In genomic region chr20:15289337-15289736, GRCh38 we compare ENCODE assay signal across 27 cellular contexts.
"Had no signal": no experiment of that assay in that cellular context is flagged by ENCODE, and none has a peak within 500 bp of the region (broad histone marks: within the 10 kb centered on the region; RNA-seq: fewer than 3 reads in every experiment).

No MANE protein-coding gene starts in this region.

- H3K36me3 ChIP-seq: colonic mucosa, gastrocnemius medialis, neural progenitor cell, right atrium auricular region, spleen, tibial nerve, upper lobe of left lung had no signal

- H3K27me3 ChIP-seq: colonic mucosa, gastrocnemius medialis, neural progenitor cell, right atrium auricular region, spleen, testis, tibial nerve, upper lobe of left lung had no signal

- DNase-seq: colonic mucosa; effector CD8-positive, alpha-beta T cell; endodermal cell; foreskin fibroblast; gastrocnemius medialis; head of caudate nucleus; mammary epithelial cell; mesendoderm; midbrain; naive thymus-derived CD4-positive, alpha-beta T cell; spleen; stimulated activated CD4-positive, alpha-beta T cell treated with anti-CD3 and anti-CD28 coated beads, Interleukin-4, amount 100 ng/mL, for 4 hours; stimulated activated naive CD8-positive, alpha-beta T cell treated with anti-CD3 and anti-CD28 coated beads, Interleukin-15, Interleukin-2, amounts not matched to agents 100 U/mL and 50 U/mL, for 24 hours; substantia nigra; testis; upper lobe of left lung had no signal

- H3K4me1 Mint-ChIP-seq: endodermal cell; naive thymus-derived CD4-positive, alpha-beta T cell; nephron; stimulated activated memory B cell treated with anti-CD40 and anti-IgM and Interleukin-4, amounts not matched to agents 10 μg/mL and 1 μg/mL and 100 μg/mL, for 72 hours had no signal

- H3K4me3 ChIP-seq: colonic mucosa, gastrocnemius medialis, neural progenitor cell, right atrium auricular region, skin epidermis, spleen, testis, tibial nerve, upper lobe of left lung had no signal

- H3K27me3 Mint-ChIP-seq: naive thymus-derived CD4-positive, alpha-beta T cell; progenitor cell of endocrine pancreas; stimulated activated memory B cell treated with anti-CD40 and anti-IgM and Interleukin-4, amounts not matched to agents 10 μg/mL and 1 μg/mL and 100 μg/mL, for 72 hours had no signal

- H3K27ac Mint-ChIP-seq: dendritic cell treated with granulocyte-macrophage colony-stimulating factor and Interleukin-4, amounts not matched to agents 40 ng/mL and 50 ng/mL, for 4 days; endodermal cell; naive thymus-derived CD4-positive, alpha-beta T cell; nephron; neural progenitor cell; progenitor cell of endocrine pancreas; stimulated activated memory B cell treated with anti-CD40 and anti-IgM and Interleukin-4, amounts not matched to agents 10 μg/mL and 1 μg/mL and 100 μg/mL, for 72 hours had no signal

- ATAC-seq: esophagus mucosa; gastrocnemius medialis; naive thymus-derived CD4-positive, alpha-beta T cell; stimulated activated memory B cell treated with anti-CD40 and anti-IgM and Interleukin-4, amounts not matched to agents 10 μg/mL and 1 μg/mL and 100 μg/mL, for 72 hours; stimulated activated naive CD8-positive, alpha-beta T cell treated with anti-CD3 and anti-CD28 coated beads, Interleukin-15, Interleukin-2, amounts not matched to agents 100 U/mL and 50 U/mL, for 24 hours had no signal

- H3K9me3 Mint-ChIP-seq: endodermal cell; nephron; stimulated activated memory B cell treated with anti-CD40 and anti-IgM and Interleukin-4, amounts not matched to agents 10 μg/mL and 1 μg/mL and 100 μg/mL, for 72 hours had no signal

- H3K4me3 Mint-ChIP-seq: dendritic cell treated with granulocyte-macrophage colony-stimulating factor and Interleukin-4, amounts not matched to agents 40 ng/mL and 50 ng/mL, for 4 days; endodermal cell; naive thymus-derived CD4-positive, alpha-beta T cell; nephron; neural progenitor cell; stimulated activated memory B cell treated with anti-CD40 and anti-IgM and Interleukin-4, amounts not matched to agents 10 μg/mL and 1 μg/mL and 100 μg/mL, for 72 hours had no signal

- H3K27ac ChIP-seq: colonic mucosa, epithelial cell of prostate, gastrocnemius medialis, neural progenitor cell, parathyroid adenoma, right atrium auricular region, skin epidermis, spleen, testis, tibial nerve, upper lobe of left lung had no signal

- H3K36me3 Mint-ChIP-seq: naive thymus-derived CD4-positive, alpha-beta T cell; neural progenitor cell; stimulated activated memory B cell treated with anti-CD40 and anti-IgM and Interleukin-4, amounts not matched to agents 10 μg/mL and 1 μg/mL and 100 μg/mL, for 72 hours had no signal

- H3K4me1 ChIP-seq: colonic mucosa, gastrocnemius medialis, parathyroid adenoma, right atrium auricular region, spleen, testis, tibial nerve, upper lobe of left lung had no signal

- H3K9me3 ChIP-seq: colonic mucosa, gastrocnemius medialis, right atrium auricular region, spleen, testis, tibial nerve, upper lobe of left lung had no signal
